In genomic region chr21:34952701-34953100, GRCh38 we compare ENCODE assay signal across 13 cellular contexts.
DNase-seq lines count a peak whose midpoint lies in the region; ATAC-seq and TF ChIP-seq lines count a peak whose summit lies in the region.
"Had no signal": no experiment of that assay in that cellular context is flagged by ENCODE, and none has a peak within 500 bp of the region (broad histone marks: within the 10 kb centered on the region; RNA-seq: fewer than 3 reads in every experiment).

No MANE protein-coding gene starts in this region.

- H3F3A ChIP-seq in GM23338 (replicated peaks; ENCODE audit: low read depth), result no peaks in the 10 kb centered on the region

- no peaks in the 10 kb centered on the region for H3K79me2 ChIP-seq in GM23338 (replicated peaks; ENCODE audit: insufficient read depth)

- H3K9me3 Mint-ChIP-seq in CD4-positive, alpha-beta memory T cell, result peaks cover 0 to 3% (median 0%) of the 10 kb centered on the region in 8 donors
- H3K9me3 Mint-ChIP-seq in GM23338, result no peaks in the 10 kb centered on the region
- H3K9me3 Mint-ChIP-seq in effector memory CD8-positive, alpha-beta T cell, result no peaks in the 10 kb centered on the region
- H3K9me3 Mint-ChIP-seq: central memory CD8-positive, alpha-beta T cell had no signal

- H3K4me3 Mint-ChIP-seq in CD4-positive, alpha-beta memory T cell, result peak overlapping the region in 4 of 8 donors; percentile 4 to 52 (median 30)
- no peak overlapping the region for H3K4me3 Mint-ChIP-seq in GM23338
- no peak overlapping the region for H3K4me3 Mint-ChIP-seq in effector memory CD8-positive, alpha-beta T cell
- H3K4me3 Mint-ChIP-seq: activated B cell treated with CpG ODN at 0.5 μM for 24 hours; central memory CD8-positive, alpha-beta T cell had no signal

- peak overlapping the region in 5 of 7 donors; percentile 13 to 85 (median 66) for H3K27ac Mint-ChIP-seq in CD4-positive, alpha-beta memory T cell
- H3K27ac Mint-ChIP-seq in GM23338, result no peak overlapping the region
- H3K27ac Mint-ChIP-seq in effector memory CD8-positive, alpha-beta T cell, result peak overlapping the region in 1 of 2 donors; percentile 82
- H3K27ac Mint-ChIP-seq: activated B cell treated with CpG ODN at 0.5 μM for 24 hours had no signal

- peaks cover 70% of the 10 kb centered on the region for H3K4me1 ChIP-seq in CD4-positive, alpha-beta memory T cell (ENCODE audit: insufficient read depth, low read length)
- no peaks in the 10 kb centered on the region for H3K4me1 ChIP-seq in GM23338 (ENCODE audit: insufficient read depth)
- H3K4me1 ChIP-seq: right lobe of liver had no signal

- H2AFZ ChIP-seq in GM23338, result no peak overlapping the region

- no peaks in the 10 kb centered on the region for H3K36me3 ChIP-seq in CD4-positive, alpha-beta memory T cell (ENCODE audit: insufficient read depth, low read length)
- no peaks in the 10 kb centered on the region for H3K36me3 ChIP-seq in GM23338 (ENCODE audit: insufficient read depth)
- H3K36me3 ChIP-seq: right lobe of liver had no signal

- intact Hi-C loops in CD4-positive, alpha-beta memory T cell (cut with micrococcal nuclease), result no loop called here
- intact Hi-C loops in left cardiac atrium (cut with DNase I), result no loop called here

- H3K4me1 Mint-ChIP-seq in CD4-positive, alpha-beta memory T cell, result peaks cover 57 to 93% (median 74%) of the 10 kb centered on the region in 4 donors
- H3K4me1 Mint-ChIP-seq in GM23338, result peaks cover 8% of the 10 kb centered on the region; the same call in 2 of the 3 replicates
- H3K4me1 Mint-ChIP-seq in effector memory CD8-positive, alpha-beta T cell (ENCODE audit: low read depth in 2 of 2), result peaks cover 40 to 69% of the 10 kb centered on the region in 2 donors

- H3K27ac ChIP-seq in CD4-positive, alpha-beta memory T cell (ENCODE audit: low read depth, low read length), result no peak overlapping the region
- H3K27ac ChIP-seq in GM23338 (ENCODE audit: low read depth), result no peak overlapping the region
- H3K27ac ChIP-seq: epithelial cell of prostate, right lobe of liver had no signal

- no peak overlapping the region for H3K4me2 ChIP-seq in GM23338

- CTCF ChIA-PET in CD4-positive, alpha-beta memory T cell (lab: Charles Lee; ENCODE audit: partially characterized antibody), result interaction anchor here (0.7 to 1.3 kb wide), 3 partner anchors 22 to 98 kb away, joined by 3 to 4 read pairs (median 3); no protein-coding TSS in a partner anchor

- TF ChIP-seq CTCF in GM23338 (conservative IDR thresholded peaks at IDR 0.05; ENCODE audit: low read depth in 2 of 2), result no peak

- no peaks in the 10 kb centered on the region for H3K27me3 Mint-ChIP-seq in CD4-positive, alpha-beta memory T cell
- H3K27me3 Mint-ChIP-seq in GM23338 (ENCODE audit: insufficient read depth, low read depth, poor library complexity), result no peaks in the 10 kb centered on the region
- H3K27me3 Mint-ChIP-seq in effector memory CD8-positive, alpha-beta T cell, result no peaks in the 10 kb centered on the region
- H3K27me3 Mint-ChIP-seq: activated B cell treated with CpG ODN at 0.5 μM for 24 hours; central memory CD8-positive, alpha-beta T cell had no signal

- no peaks in the 10 kb centered on the region for H3K27me3 ChIP-seq in CD4-positive, alpha-beta memory T cell (ENCODE audit: insufficient read depth, low read length)
- no peaks in the 10 kb centered on the region for H3K27me3 ChIP-seq in GM23338 (ENCODE audit: insufficient read depth)
- H3K27me3 ChIP-seq: right lobe of liver had no signal

- no peak overlapping the region for H3K4me3 ChIP-seq in CD4-positive, alpha-beta memory T cell (ENCODE audit: low read length in 2 of 2)
- no peak overlapping the region for H3K4me3 ChIP-seq in GM23338
- H3K4me3 ChIP-seq: right lobe of liver had no signal

- no peaks in the 10 kb centered on the region for H3K9me3 ChIP-seq in CD4-positive, alpha-beta memory T cell (ENCODE audit: control insufficient read depth in 1 of 2, low read length in 2 of 2)
- H3K9me3 ChIP-seq: right lobe of liver had no signal

- H3K9me2 ChIP-seq in GM23338 (ENCODE audit: insufficient read depth), result no peaks in the 10 kb centered on the region

- DNase-seq in CD4-positive, alpha-beta memory T cell, result no peak
- DNase-seq in GM23338 (ENCODE audit: low spot score) (peak; percentile 12), NCI-H2196 treated with DMSO at 0.1 percent for 48 hours (lab: John Stamatoyannopoulos, UW; ENCODE audit: unreplicated experiment) (peak; percentile 86), left cardiac atrium (no peak)
- no peak for DNase-seq in effector memory CD8-positive, alpha-beta T cell
- no peak for DNase-seq in activated effector memory CD4-positive, alpha-beta T cell treated with Interleukin-2 at 50 U/mL for 16 hours
- DNase-seq: activated B cell treated with CpG ODN at 0.5 μM for 24 hours, H7, right lobe of liver had no signal

- H3K36me3 Mint-ChIP-seq in CD4-positive, alpha-beta memory T cell, result peaks cover 17 to 26% of the 10 kb centered on the region in 2 donors
- H3K36me3 Mint-ChIP-seq in GM23338 (ENCODE audit: low read depth), result no peaks in the 10 kb centered on the region
- H3K36me3 Mint-ChIP-seq in effector memory CD8-positive, alpha-beta T cell (ENCODE audit: insufficient read depth), result peaks cover 7% of the 10 kb centered on the region

- POLR2A ChIA-PET in CD4-positive, alpha-beta memory T cell (lab: Charles Lee; ENCODE audit: partially characterized antibody), result interaction anchor here (0.6 to 2.7 kb wide), 6 partner anchors 11 to 437 kb away, joined by 3 to 14 read pairs (median 4); no protein-coding TSS in a partner anchor

- peak; percentile 40; the same call in 1 of the 3 replicates for ATAC-seq in GM23338
- ATAC-seq in effector memory CD8-positive, alpha-beta T cell (replicated peaks), result peak; percentile 35
- ATAC-seq in GM18517 (IDR thresholded peaks at IDR 0.05; ENCODE audit: unreplicated experiment), result no peak
- ATAC-seq in GM18907 (IDR thresholded peaks at IDR 0.05; ENCODE audit: unreplicated experiment), result no peak
- no peak for ATAC-seq in left cardiac atrium
- ATAC-seq: right lobe of liver had no signal

- H4K20me1 ChIP-seq in GM23338 (replicated peaks; ENCODE audit: insufficient read depth), result no peaks in the 10 kb centered on the region; the same call in 1 of the 2 replicates

TF ChIP-seq in GM23338, 12 proteins besides CTCF, POLR2A, EP300 and RAD21:
- no peak for TF ChIP-seq EZH2 (IDR thresholded peaks at IDR 0.05; ENCODE audit: low read depth, unreplicated experiment)

Comparison
In these comparisons a context has a peak if more than half of its experiments do, and no peak if none do; other contexts are left out.
1. DNase-seq: peak in GM23338 (single experiment) and NCI-H2196 treated with DMSO at 0.1 percent for 48 hours (single experiment); none in CD4-positive, alpha-beta memory T cell (0 of 5), effector memory CD8-positive, alpha-beta T cell (0 of 3), activated effector memory CD4-positive, alpha-beta T cell treated with Interleukin-2 at 50 U/mL for 16 hours (single experiment) and left cardiac atrium (single experiment).
2. ATAC-seq: peak in GM23338 (single experiment) and effector memory CD8-positive, alpha-beta T cell (single experiment); none in GM18517 (single experiment), GM18907 (single experiment) and left cardiac atrium (0 of 2).